In the genomic region with DNA sequence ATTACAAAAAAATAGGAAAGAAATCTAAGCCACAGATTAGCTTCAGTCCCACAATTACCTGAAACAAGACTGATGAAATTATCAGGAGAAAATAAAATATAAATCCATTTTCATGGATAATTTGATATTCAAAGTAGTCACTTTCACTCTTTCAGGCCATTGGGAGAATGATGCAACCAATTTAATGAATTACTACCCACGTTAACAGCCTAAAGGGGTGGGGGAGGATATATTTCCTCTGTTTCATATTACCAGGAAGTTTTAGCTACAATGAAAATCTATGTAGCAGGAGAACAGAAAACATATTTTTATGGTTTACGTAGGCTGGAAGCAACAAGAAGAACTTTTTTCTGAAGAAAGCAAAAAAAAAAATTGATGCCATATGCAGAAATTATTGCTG, we compare ENCODE assay signal across 19 cellular contexts.
DNase-seq lines count a peak whose midpoint lies in the region; ATAC-seq and TF ChIP-seq lines count a peak whose summit lies in the region.
"Had no signal": no experiment of that assay in that cellular context is flagged by ENCODE, and none has a peak within 500 bp of the region (broad histone marks: within the 10 kb centered on the region; RNA-seq: fewer than 3 reads in every experiment).

No MANE protein-coding gene starts in this region.

- no peak overlapping the region for H3K4me2 ChIP-seq in mesenchymal stem cell (ENCODE audit: low read length, poor library complexity, severe bottlenecking)
- H3K4me2 ChIP-seq: A549 had no signal

- no peak overlapping the region for H3K9ac ChIP-seq in mesenchymal stem cell (ENCODE audit: low read length)

- no peak overlapping the region for H2BK15ac ChIP-seq in mesenchymal stem cell (ENCODE audit: low read depth, poor library complexity, severe bottlenecking)

- no peak overlapping the region for H3K4ac ChIP-seq in mesenchymal stem cell (ENCODE audit: low read depth in 1 of 2, low read length in 2 of 2)

- H3K4me3 ChIP-seq in A673 (ENCODE audit: low read depth, low read length, poor library complexity, severe bottlenecking): peak overlapping the region; percentile 23
- no peak overlapping the region for H3K4me3 ChIP-seq in mesenchymal stem cell (ENCODE audit: insufficient read depth in 1 of 2, low read depth in 1 of 2, low read length in 2 of 2)
- H3K4me3 ChIP-seq: A549, left lung had no signal

- POLR2A ChIA-PET in A673 (lab: Charles Lee; ENCODE audit: low non-redundant PET): interaction anchor here (0.7 kb wide), 1 partner anchor 9 kb away, joined by 3 read pairs; no protein-coding TSS in a partner anchor

- H2AFZ ChIP-seq in mesenchymal stem cell (ENCODE audit: low read depth, low read length): no peak overlapping the region

- BruUV-seq in A673 (replicated peaks; lab: Mats Ljungman, UMichigan): no TSS peak

- peaks cover 25% of the 10 kb centered on the region for H3K4me1 ChIP-seq in A673 (ENCODE audit: insufficient read depth, low read length, poor library complexity, severe bottlenecking)
- peaks cover 2% of the 10 kb centered on the region for H3K4me1 ChIP-seq in mesenchymal stem cell (ENCODE audit: control insufficient read depth, insufficient read depth, low read depth, low read length)
- H3K4me1 ChIP-seq: A549, Caco-2, left lung had no signal

- H3K9me3 ChIP-seq in A673 (ENCODE audit: low read depth, low read length, poor library complexity, severe bottlenecking) (no peaks in the 10 kb centered on the region), mesenchymal stem cell (ENCODE audit: control insufficient read depth, low read length) (no peaks in the 10 kb centered on the region)
- H3K9me3 ChIP-seq: A549, Caco-2, left lung had no signal

- DNase-seq in A673 (ENCODE audit: low spot score) (peak; percentile 15), NCI-H1048 (lab: John Stamatoyannopoulos, UW) (peak; percentile 5), caudate nucleus (lab: John Stamatoyannopoulos, UW) (no peak), kidney tubule cell (ENCODE audit: low spot score) (peak; percentile 27), mesenchymal stem cell (no peak), GOT3 (lab: John Stamatoyannopoulos, UW) (no peak), midbrain (lab: John Stamatoyannopoulos, UW) (no peak)
- DNase-seq: activated CD4-positive, alpha-beta T cell treated with anti-CD3 and anti-CD28 coated beads, Interleukin-2, amount 50 U/mL, for 4 hours; activated CD8-positive, alpha-beta memory T cell treated with anti-CD3 and anti-CD28 coated beads, Interleukin-2, amount 50 U/mL, for 4 hours; activated naive CD8-positive, alpha-beta T cell treated with anti-CD3 and anti-CD28 coated beads, Interleukin-2, amount 10 ng/mL, durations not matched to agents 7 days and 5 days; Caco-2; effector memory CD8-positive, alpha-beta T cell; EL; H9; left lung; NCI-H446; NK-92 treated with Interleukin-12 subunit alpha and Interleukin-12 subunit beta, amount 100 ng/mL, for 24 hours had no signal

- H2BK12ac ChIP-seq in mesenchymal stem cell (ENCODE audit: low read length in 2 of 2): no peak overlapping the region

- intact Hi-C loops in A673 (cut with micrococcal nuclease; ENCODE audit: unreplicated experiment): no loop called here

- no peak overlapping the region for H2BK5ac ChIP-seq in mesenchymal stem cell (ENCODE audit: low read depth, low read length, poor library complexity, severe bottlenecking)

- no peak overlapping the region for H2BK120ac ChIP-seq in mesenchymal stem cell (ENCODE audit: low read depth, low read length)

- no peak overlapping the region for H2AK5ac ChIP-seq in mesenchymal stem cell (ENCODE audit: low read length, severe bottlenecking)

- CTCF ChIA-PET in A673 (lab: Charles Lee): no interaction called here

- H3K18ac ChIP-seq in mesenchymal stem cell (ENCODE audit: low read depth in 1 of 2, low read length in 2 of 2): no peak overlapping the region

- H3K27me3 ChIP-seq in A673 (replicated peaks; ENCODE audit: insufficient read depth, low read depth, low read length, poor library complexity) (no peaks in the 10 kb centered on the region), mesenchymal stem cell (ENCODE audit: control insufficient read depth in 1 of 2, insufficient read depth in 1 of 2, low read length in 2 of 2) (no peaks in the 10 kb centered on the region)
- H3K27me3 ChIP-seq: left lung had no signal

- 93% methylated on average over 1 of the region's 2 CpGs for WGBS in mesenchymal stem cell

- H3K23ac ChIP-seq in mesenchymal stem cell (ENCODE audit: low read length in 2 of 2): no peak overlapping the region

- H4K91ac ChIP-seq in mesenchymal stem cell (ENCODE audit: low read length): no peak overlapping the region

- H3K27ac ChIP-seq in A673 (ENCODE audit: low read depth, low read length, poor library complexity, severe bottlenecking) (peak overlapping the region; percentile 55), caudate nucleus (ENCODE audit: low read depth, low read length) (peak overlapping the region; percentile 72), mesenchymal stem cell (ENCODE audit: low read length, poor library complexity, severe bottlenecking) (no peak overlapping the region)
- H3K27ac ChIP-seq: A549, left lung had no signal

- H3K36me3 ChIP-seq in A673 (ENCODE audit: insufficient read depth, low read length, poor library complexity, severe bottlenecking): no peaks in the 10 kb centered on the region
- no peaks in the 10 kb centered on the region for H3K36me3 ChIP-seq in mesenchymal stem cell (ENCODE audit: control insufficient read depth in 1 of 2, insufficient read depth in 2 of 2, low read depth in 1 of 2, low read length in 2 of 2)
- H3K36me3 ChIP-seq: left lung had no signal

- H4K8ac ChIP-seq in mesenchymal stem cell (ENCODE audit: low read length): no peak overlapping the region

- H3K79me1 ChIP-seq in mesenchymal stem cell (replicated peaks; ENCODE audit: low read length, poor library complexity, severe bottlenecking): no peaks in the 10 kb centered on the region

- no peak for ATAC-seq in GM19452 (IDR thresholded peaks at IDR 0.05; ENCODE audit: unreplicated experiment)
- ATAC-seq: A549; effector memory CD8-positive, alpha-beta T cell; left lung had no signal

- no peak overlapping the region for H3K14ac ChIP-seq in mesenchymal stem cell (ENCODE audit: low read length in 2 of 2)

- TF ChIP-seq CTCF in A673 (conservative IDR thresholded peaks at IDR 0.05; ENCODE audit: low read depth, low read length): no peak

Comparison
In these comparisons a context has a peak if more than half of its experiments do, and no peak if none do; other contexts are left out.
1. DNase-seq: peak in A673 (single experiment), NCI-H1048 (single experiment) and kidney tubule cell (single experiment); none in caudate nucleus (0 of 61), mesenchymal stem cell (single experiment), GOT3 (single experiment) and midbrain (single experiment).